In genomic region chr1:19374402-19374801, GRCh38 we compare ENCODE assay signal across 10 cellular contexts.
DNase-seq lines count a peak whose midpoint lies in the region; ATAC-seq and TF ChIP-seq lines count a peak whose summit lies in the region.
"Had no signal": no experiment of that assay in that cellular context is flagged by ENCODE, and none has a peak within 500 bp of the region (broad histone marks: within the 10 kb centered on the region; RNA-seq: fewer than 3 reads in every experiment).

No MANE protein-coding gene starts in this region.

- H3K4me2 ChIP-seq in BLaER1 treated with 17β-estradiol and CSF1 and Interleukin-3, amounts not matched to agents 10 nM and 100 nM = peak overlapping the region in 9 of 11 experiments; percentile 23 to 79 (median 62); a peak in 12 of 22 replicates
- H3K4me2 ChIP-seq in GM23338 = no peak overlapping the region

- no peak overlapping the region for H2AFZ ChIP-seq in GM23338

- peaks cover 20% of the 10 kb centered on the region for H3K79me2 ChIP-seq in GM23338 (replicated peaks; ENCODE audit: insufficient read depth)

- H3K4me3 ChIP-seq in BLaER1 treated with 17β-estradiol and CSF1 and Interleukin-3, amounts not matched to agents 10 nM and 100 nM = no peak overlapping the region
- no peak overlapping the region for H3K4me3 ChIP-seq in GM23338
- no peak overlapping the region for H3K4me3 ChIP-seq in adrenal gland
- H3K4me3 ChIP-seq: thyroid gland had no signal

- H3K9me3 ChIP-seq in BLaER1 treated with 17β-estradiol and CSF1 and Interleukin-3, amounts not matched to agents 10 nM and 100 nM (replicated peaks in 1 of 11) = peaks cover 0 to 18% (median 14%) of the 10 kb centered on the region in 11 experiments; a peak in 14 of 22 replicates
- no peaks in the 10 kb centered on the region for H3K9me3 ChIP-seq in adrenal gland (replicated peaks in 1 of 3)
- H3K9me3 ChIP-seq: thyroid gland had no signal

- H3K27me3 Mint-ChIP-seq in GM23338 (ENCODE audit: insufficient read depth, low read depth, poor library complexity) (peaks cover 2% of the 10 kb centered on the region), mesothelial cell of epicardium (ENCODE audit: low read depth) (no peaks in the 10 kb centered on the region)

- H3K27me3 ChIP-seq in BLaER1 treated with 17β-estradiol and CSF1 and Interleukin-3, amounts not matched to agents 10 nM and 100 nM = no peaks in the 10 kb centered on the region
- H3K27me3 ChIP-seq in GM23338 (ENCODE audit: insufficient read depth) (no peaks in the 10 kb centered on the region), adrenal gland (no peaks in the 10 kb centered on the region)
- H3K27me3 ChIP-seq: thyroid gland had no signal

- no peaks in the 10 kb centered on the region for H3K9me3 Mint-ChIP-seq in GM23338
- peaks cover 3% of the 10 kb centered on the region for H3K9me3 Mint-ChIP-seq in mesothelial cell of epicardium

- H3K4me1 ChIP-seq in BLaER1 treated with 17β-estradiol and CSF1 and Interleukin-3, amounts not matched to agents 10 nM and 100 nM = peaks cover 39 to 56% (median 50%) of the 10 kb centered on the region in 10 experiments
- no peaks in the 10 kb centered on the region for H3K4me1 ChIP-seq in GM23338 (ENCODE audit: insufficient read depth)
- peaks cover 21 to 38% of the 10 kb centered on the region in 2 donors for H3K4me1 ChIP-seq in adrenal gland (replicated peaks in 1 of 2)

- 80 to 98% (median 90%) methylated on average over 5 to 7 of the region's 7 CpGs for WGBS in adrenal gland, 4 donors

- H3K4me1 Mint-ChIP-seq in GM23338 (no peaks in the 10 kb centered on the region; the same call in 2 of the 3 replicates), mesothelial cell of epicardium (peaks cover 18% of the 10 kb centered on the region)

- TF ChIP-seq CTCF in GM23338 (conservative IDR thresholded peaks at IDR 0.05; ENCODE audit: low read depth in 2 of 2) (peak; percentile 59 to 65), adrenal gland (IDR thresholded peaks at IDR 0.05) (peak in 3 of 6 experiments; percentile 14 to 25 (median 21)), mesothelial cell of epicardium (IDR thresholded peaks at IDR 0.05; ENCODE audit: unreplicated experiment) (peak; percentile 80)

- H4K20me1 ChIP-seq in BLaER1 treated with 17β-estradiol and CSF1 and Interleukin-3, amounts not matched to agents 10 nM and 100 nM = peaks cover 7 to 100% (median 80%) of the 10 kb centered on the region in 11 experiments; a peak in 21 of 22 replicates
- H4K20me1 ChIP-seq in GM23338 (replicated peaks; ENCODE audit: insufficient read depth) = peaks cover 29% of the 10 kb centered on the region

- DNase-seq in GM23338 (ENCODE audit: low spot score) (peak; percentile 75), adrenal gland (no peak), mesothelial cell of epicardium (ENCODE audit: low spot score in 2 of 2, unreplicated experiment in 2 of 2) (no peak), islet precursor cell (no peak), HK-2 (ENCODE audit: unreplicated experiment) (no peak)
- no peak for DNase-seq in central memory CD4-positive, alpha-beta T cell
- DNase-seq: NCI-H1436 treated with DMSO at 0.1 percent for 48 hours, thyroid gland had no signal

- H3K4me3 Mint-ChIP-seq in GM23338 = no peak overlapping the region
- no peak overlapping the region for H3K4me3 Mint-ChIP-seq in mesothelial cell of epicardium

- no peak overlapping the region for H3K9ac ChIP-seq in BLaER1 treated with 17β-estradiol and CSF1 and Interleukin-3, amounts not matched to agents 10 nM and 100 nM

- H3K27ac ChIP-seq in BLaER1 treated with 17β-estradiol and CSF1 and Interleukin-3, amounts not matched to agents 10 nM and 100 nM = no peak overlapping the region
- H3K27ac ChIP-seq in GM23338 (ENCODE audit: low read depth) (no peak overlapping the region), adrenal gland (peak overlapping the region in 4 of 5 donors; percentile 74 to 89 (median 83))

- intact Hi-C loops in adrenal gland (cut with DNase I) = no loop called here

- H3K27ac Mint-ChIP-seq in GM23338 = no peak overlapping the region
- no peak overlapping the region for H3K27ac Mint-ChIP-seq in mesothelial cell of epicardium

- no peak for TF ChIP-seq POLR2A in adrenal gland (IDR thresholded peaks at IDR 0.05)

- H3K36me3 Mint-ChIP-seq in GM23338 (ENCODE audit: low read depth) = peaks cover 31% of the 10 kb centered on the region
- peaks cover 25% of the 10 kb centered on the region for H3K36me3 Mint-ChIP-seq in mesothelial cell of epicardium

- peaks cover 71 to 100% (median 91%) of the 10 kb centered on the region in 11 experiments for H3K36me3 ChIP-seq in BLaER1 treated with 17β-estradiol and CSF1 and Interleukin-3, amounts not matched to agents 10 nM and 100 nM
- H3K36me3 ChIP-seq in GM23338 (ENCODE audit: insufficient read depth) (peaks cover 10% of the 10 kb centered on the region), adrenal gland (replicated peaks in 1 of 2) (peaks cover 0 to 48% of the 10 kb centered on the region in 2 donors)

- no peaks in the 10 kb centered on the region for H3K9me2 ChIP-seq in GM23338 (ENCODE audit: insufficient read depth)

- peak; percentile 85 for ATAC-seq in GM23338
- ATAC-seq in GM21576 (IDR thresholded peaks at IDR 0.05; ENCODE audit: unreplicated experiment) = no peak

- 0 out of 2 replicates have a peak, but pooled peaks cover 3% of the 10 kb centered on the region for H3F3A ChIP-seq in GM23338 (replicated peaks; ENCODE audit: low read depth)

TF ChIP-seq in GM23338, 12 proteins besides CTCF, POLR2A, EP300 and RAD21 (continues in another document):
- TF ChIP-seq POLR2AphosphoS5 (IDR thresholded peaks at IDR 0.05; ENCODE audit: low read depth) = no peak
- TF ChIP-seq, protein P1, sequence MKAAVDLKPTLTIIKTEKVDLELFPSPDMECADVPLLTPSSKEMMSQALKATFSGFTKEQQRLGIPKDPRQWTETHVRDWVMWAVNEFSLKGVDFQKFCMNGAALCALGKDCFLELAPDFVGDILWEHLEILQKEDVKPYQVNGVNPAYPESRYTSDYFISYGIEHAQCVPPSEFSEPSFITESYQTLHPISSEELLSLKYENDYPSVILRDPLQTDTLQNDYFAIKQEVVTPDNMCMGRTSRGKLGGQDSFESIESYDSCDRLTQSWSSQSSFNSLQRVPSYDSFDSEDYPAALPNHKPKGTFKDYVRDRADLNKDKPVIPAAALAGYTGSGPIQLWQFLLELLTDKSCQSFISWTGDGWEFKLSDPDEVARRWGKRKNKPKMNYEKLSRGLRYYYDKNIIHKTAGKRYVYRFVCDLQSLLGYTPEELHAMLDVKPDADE (IDR thresholded peaks at IDR 0.05) = no peak
- TF ChIP-seq ZNF462 (CRISPR knock-in tag; IDR thresholded peaks at IDR 0.05) = no peak

Comparison
In these comparisons a context has a peak if more than half of its experiments do, and no peak if none do; other contexts are left out.
1. H3K27ac ChIP-seq: peak in adrenal gland (4 of 5); none in BLaER1 treated with 17β-estradiol and CSF1 and Interleukin-3, amounts not matched to agents 10 nM and 100 nM (0 of 11) and GM23338 (single experiment).